Comparison of ENCODE assay signal across 37 cellular contexts in genomic region chr7:36416251-36416650, GRCh38.
"Had no signal": no experiment of that assay in that cellular context is flagged by ENCODE, and none has a peak within 500 bp of the region (broad histone marks: within the 10 kb centered on the region; RNA-seq: fewer than 3 reads in every experiment).

No MANE protein-coding gene starts in this region.

- H3K27ac Mint-ChIP-seq: activated naive CD4-positive, alpha-beta T cell treated with anti-CD3 and anti-CD28 coated beads for 36 hours; activated naive CD4-positive, alpha-beta T cell treated with anti-CD3 and anti-CD28 coated beads, Interleukin-2, amount 50 U/mL, for 24 hours; activated naive CD4-positive, alpha-beta T cell treated with anti-CD3 and anti-CD28 coated beads, Interleukin-2, amount 50 U/mL, for 72 hours; activated naive CD8-positive, alpha-beta T cell; activated naive CD8-positive, alpha-beta T cell treated with anti-CD3 and anti-CD28 coated beads for 36 hours; activated naive CD8-positive, alpha-beta T cell treated with anti-CD3 and anti-CD28 coated beads, Interleukin-2, amount 10 ng/mL, durations not matched to agents 7 days and 5 days; activated naive CD8-positive, alpha-beta T cell treated with anti-CD3 and anti-CD28 coated beads, Interleukin-2, amount 50 U/mL, for 24 hours; activated T-cell treated with anti-CD3 and anti-CD28 coated beads, Interleukin-2, amount 50 U/mL, for 24 hours; activated T-cell treated with anti-CD3 and anti-CD28 coated beads, Interleukin-2, amount 50 U/mL, for 72 hours; activated T-helper 1 cell treated with anti-CD3 and anti-CD28 coated beads, Interleukin-12 subunit alpha, Interleukin-12 subunit beta, Interleukin-2, Interleukin-4 antibody, amounts not matched to agents 30 ng/mL and 10 ng/mL and 1 ng/mL, durations not matched to agents 14 hours and 24 hours and 36 hours; activated T-helper 17 cell treated with anti-CD3 and anti-CD28 coated beads, Interleukin-2, amount 50 U/mL, for 72 hours; activated T-helper 2 cell treated with anti-CD3 and anti-CD28 coated beads, Interferon-gamma antibody, Interleukin-2, Interleukin-4, amounts not matched to agents 10 μg/mL and 5 μg/mL and 100 μg/mL, durations not matched to agents 14 hours and 24 hours and 36 hours; brain had no signal

- ATAC-seq: activated naive CD4-positive, alpha-beta T cell treated with anti-CD3 and anti-CD28 coated beads, Interleukin-2, amount 50 U/mL, for 72 hours; activated naive CD8-positive, alpha-beta T cell treated with anti-CD3 and anti-CD28 coated beads, Interleukin-2, amount 50 U/mL, for 24 hours; activated T-cell treated with anti-CD3 and anti-CD28 coated beads, Interleukin-2, amount 50 U/mL, for 4 hours; activated T-cell treated with anti-CD3 and anti-CD28 coated beads, Interleukin-2, amount 50 U/mL, for 72 hours; activated T-helper 17 cell treated with anti-CD3 and anti-CD28 coated beads, Interleukin-2, amount 50 U/mL, for 72 hours; body of pancreas had no signal

- H3K4me3 ChIP-seq: adrenal gland, ascending aorta, body of pancreas, breast epithelium, cardiac muscle cell had no signal

- H3K27me3 ChIP-seq: adrenal gland, ascending aorta, body of pancreas, brain microvascular endothelial cell, breast epithelium, cardiac muscle cell had no signal

- H3K9me3 Mint-ChIP-seq: activated naive CD4-positive, alpha-beta T cell treated with anti-CD3 and anti-CD28 coated beads for 36 hours; activated naive CD4-positive, alpha-beta T cell treated with anti-CD3 and anti-CD28 coated beads, Interleukin-2, amount 50 U/mL, for 24 hours; activated naive CD4-positive, alpha-beta T cell treated with anti-CD3 and anti-CD28 coated beads, Interleukin-2, amount 50 U/mL, for 72 hours; activated naive CD8-positive, alpha-beta T cell treated with anti-CD3 and anti-CD28 coated beads for 36 hours; activated naive CD8-positive, alpha-beta T cell treated with anti-CD3 and anti-CD28 coated beads, Interleukin-2, amount 10 ng/mL, durations not matched to agents 7 days and 5 days; activated naive CD8-positive, alpha-beta T cell treated with anti-CD3 and anti-CD28 coated beads, Interleukin-2, amount 50 U/mL, for 24 hours; activated T-cell treated with anti-CD3 and anti-CD28 coated beads, Interleukin-2, amount 50 U/mL, for 24 hours; activated T-cell treated with anti-CD3 and anti-CD28 coated beads, Interleukin-2, amount 50 U/mL, for 4 hours; activated T-cell treated with anti-CD3 and anti-CD28 coated beads, Interleukin-2, amount 50 U/mL, for 72 hours; activated T-helper 1 cell treated with anti-CD3 and anti-CD28 coated beads, Interleukin-12 subunit alpha, Interleukin-12 subunit beta, Interleukin-2, Interleukin-4 antibody, amounts not matched to agents 30 ng/mL and 10 ng/mL and 1 ng/mL, durations not matched to agents 14 hours and 24 hours and 36 hours; activated T-helper 17 cell treated with anti-CD3 and anti-CD28 coated beads, Interleukin-2, amount 50 U/mL, for 72 hours; activated T-helper 2 cell treated with anti-CD3 and anti-CD28 coated beads, Interferon-gamma antibody, Interleukin-2, Interleukin-4, amounts not matched to agents 10 μg/mL and 5 μg/mL and 100 μg/mL, durations not matched to agents 14 hours and 24 hours and 36 hours; brain; central memory CD8-positive, alpha-beta T cell had no signal

- H3K36me3 Mint-ChIP-seq: activated naive CD4-positive, alpha-beta T cell treated with anti-CD3 and anti-CD28 coated beads, Interleukin-2, amount 50 U/mL, for 24 hours; activated naive CD8-positive, alpha-beta T cell had no signal

- H3K9me3 ChIP-seq: adrenal gland, ascending aorta, body of pancreas, breast epithelium had no signal

- H3K27ac ChIP-seq: adrenal gland, ascending aorta, body of pancreas, brain microvascular endothelial cell, breast epithelium, cardiac muscle cell had no signal

- H3K27me3 Mint-ChIP-seq: activated naive CD4-positive, alpha-beta T cell treated with anti-CD3 and anti-CD28 coated beads, Interleukin-2, amount 50 U/mL, for 24 hours; activated naive CD8-positive, alpha-beta T cell; activated naive CD8-positive, alpha-beta T cell treated with anti-CD3 and anti-CD28 coated beads for 36 hours; activated naive CD8-positive, alpha-beta T cell treated with anti-CD3 and anti-CD28 coated beads, Interleukin-2, amount 10 ng/mL, durations not matched to agents 7 days and 5 days; activated naive CD8-positive, alpha-beta T cell treated with anti-CD3 and anti-CD28 coated beads, Interleukin-2, amount 50 U/mL, for 24 hours; activated T-cell treated with anti-CD3 and anti-CD28 coated beads, Interleukin-2, amount 50 U/mL, for 24 hours; activated T-helper 17 cell treated with anti-CD3 and anti-CD28 coated beads, Interleukin-2, amount 50 U/mL, for 72 hours; brain; central memory CD8-positive, alpha-beta T cell had no signal

- DNase-seq: activated effector memory CD4-positive, alpha-beta T cell treated with anti-CD3 and anti-CD28 coated beads, Interleukin-2, amount 50 U/mL, for 16 hours; activated effector memory CD4-positive, alpha-beta T cell treated with Interleukin-2 at 50 U/mL for 16 hours; activated gamma-delta T cell; activated gamma-delta T cell treated with Interleukin-2 at 50 U/mL for 16 hours; activated naive CD4-positive, alpha-beta T cell; activated naive CD4-positive, alpha-beta T cell treated with anti-CD3 and anti-CD28 coated beads for 36 hours; activated naive CD4-positive, alpha-beta T cell treated with anti-CD3 and anti-CD28 coated beads, Interleukin-2, amount 50 U/mL, for 16 hours; activated naive CD8-positive, alpha-beta T cell treated with anti-CD3 and anti-CD28 coated beads for 36 hours; activated naive CD8-positive, alpha-beta T cell treated with anti-CD3 and anti-CD28 coated beads, Interleukin-2, amount 10 ng/mL, durations not matched to agents 7 days and 5 days; activated naive CD8-positive, alpha-beta T cell treated with anti-CD3 and anti-CD28 coated beads, Interleukin-2, amount 50 U/mL, for 24 hours; activated T-cell treated with anti-CD3 and anti-CD28 coated beads for 4 hours; activated T-cell treated with anti-CD3 and anti-CD28 coated beads, Interleukin-2, amount 50 U/mL, for 1 hour; activated T-cell treated with anti-CD3 and anti-CD28 coated beads, Interleukin-2, amount 50 U/mL, for 24 hours; activated T-cell treated with anti-CD3 and anti-CD28 coated beads, Interleukin-2, amount 50 U/mL, for 4 hours; activated T-cell treated with anti-CD3 and anti-CD28 coated beads, Interleukin-2, amount 50 U/mL, for 48 hours; activated T-cell treated with anti-CD3 and anti-CD28 coated beads, Interleukin-2, amount 50 U/mL, for 72 hours; adrenal gland; amniotic stem cell; amygdala; anterior cingulate cortex; aorta; body of pancreas; brain microvascular endothelial cell; caudate nucleus; central memory CD4-positive, alpha-beta T cell; cerebellar nuclear complex had no signal

- H3K4me1 ChIP-seq: adrenal gland, ascending aorta, body of pancreas, breast epithelium had no signal

- H3K4me3 Mint-ChIP-seq: activated naive CD4-positive, alpha-beta T cell treated with anti-CD3 and anti-CD28 coated beads for 36 hours; activated naive CD4-positive, alpha-beta T cell treated with anti-CD3 and anti-CD28 coated beads, Interleukin-2, amount 50 U/mL, for 24 hours; activated naive CD8-positive, alpha-beta T cell; activated naive CD8-positive, alpha-beta T cell treated with anti-CD3 and anti-CD28 coated beads for 36 hours; activated naive CD8-positive, alpha-beta T cell treated with anti-CD3 and anti-CD28 coated beads, Interleukin-2, amount 10 ng/mL, durations not matched to agents 7 days and 5 days; activated naive CD8-positive, alpha-beta T cell treated with anti-CD3 and anti-CD28 coated beads, Interleukin-2, amount 50 U/mL, for 24 hours; activated T-cell treated with anti-CD3 and anti-CD28 coated beads, Interleukin-2, amount 50 U/mL, for 24 hours; activated T-cell treated with anti-CD3 and anti-CD28 coated beads, Interleukin-2, amount 50 U/mL, for 4 hours; activated T-cell treated with anti-CD3 and anti-CD28 coated beads, Interleukin-2, amount 50 U/mL, for 72 hours; activated T-helper 1 cell treated with anti-CD3 and anti-CD28 coated beads, Interleukin-12 subunit alpha, Interleukin-12 subunit beta, Interleukin-2, Interleukin-4 antibody, amounts not matched to agents 30 ng/mL and 10 ng/mL and 1 ng/mL, durations not matched to agents 14 hours and 24 hours and 36 hours; activated T-helper 17 cell treated with anti-CD3 and anti-CD28 coated beads, Interleukin-2, amount 50 U/mL, for 72 hours; brain; central memory CD8-positive, alpha-beta T cell had no signal

- H3K36me3 ChIP-seq: adrenal gland, ascending aorta, breast epithelium had no signal

- H3K4me1 Mint-ChIP-seq: activated naive CD4-positive, alpha-beta T cell treated with anti-CD3 and anti-CD28 coated beads, Interleukin-2, amount 50 U/mL, for 24 hours; activated naive CD8-positive, alpha-beta T cell treated with anti-CD3 and anti-CD28 coated beads for 36 hours; activated naive CD8-positive, alpha-beta T cell treated with anti-CD3 and anti-CD28 coated beads, Interleukin-2, amount 10 ng/mL, durations not matched to agents 7 days and 5 days; activated naive CD8-positive, alpha-beta T cell treated with anti-CD3 and anti-CD28 coated beads, Interleukin-2, amount 50 U/mL, for 24 hours; activated T-helper 17 cell treated with anti-CD3 and anti-CD28 coated beads, Interleukin-2, amount 50 U/mL, for 72 hours; brain had no signal
